ENCODE assay signal across 22 cellular contexts in the genomic region with DNA sequence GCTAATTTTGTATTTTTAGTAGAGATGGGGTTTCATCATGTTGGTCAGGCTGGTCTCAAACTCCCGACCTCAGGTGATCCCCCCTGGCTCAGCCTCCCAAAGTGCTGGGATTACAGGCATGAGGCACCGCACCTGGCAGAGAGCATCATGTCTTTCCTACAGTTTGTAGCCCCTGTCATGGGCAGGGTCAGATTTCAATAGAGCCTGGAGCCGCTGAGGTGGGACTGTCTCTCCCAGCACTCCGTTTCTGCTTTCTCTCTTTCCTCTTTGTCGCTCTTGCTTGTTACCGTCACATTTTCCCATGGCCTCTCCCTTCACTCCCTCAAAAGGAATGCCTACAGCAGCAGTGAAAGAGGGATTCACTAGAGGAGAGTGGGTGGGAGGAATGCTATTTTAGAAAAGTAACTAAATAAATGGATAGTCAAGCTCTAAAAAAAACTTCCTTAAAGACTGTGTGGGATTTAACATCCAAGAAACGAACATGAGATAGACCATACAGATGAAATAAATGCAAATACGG.
"Had no signal": no experiment of that assay in that cellular context is flagged by ENCODE, and none has a peak within 500 bp of the region (broad histone marks: within the 10 kb centered on the region; RNA-seq: fewer than 3 reads in every experiment).

No MANE protein-coding gene starts in this region.

- H3K27ac ChIP-seq: esophagus squamous epithelium, gastrocnemius medialis, parathyroid adenoma, right lobe of liver, vagina had no signal

- H3K79me2 ChIP-seq: parathyroid adenoma had no signal

- H3K36me3 ChIP-seq: esophagus squamous epithelium, gastrocnemius medialis, right lobe of liver, vagina had no signal

- H3K27ac Mint-ChIP-seq: activated CD4-positive, alpha-beta memory T cell treated with anti-CD3 and anti-CD28 coated beads for 36 hours; activated naive CD8-positive, alpha-beta T cell treated with anti-CD3 and anti-CD28 coated beads for 36 hours; dendritic cell treated with granulocyte-macrophage colony-stimulating factor and Interleukin-4, amounts not matched to agents 40 ng/mL and 50 ng/mL, for 4 days; naive thymus-derived CD8-positive, alpha-beta T cell; stimulated activated memory B cell treated with anti-CD40 and anti-IgM and Interleukin-4, amounts not matched to agents 10 μg/mL and 1 μg/mL and 100 μg/mL, for 72 hours; T-helper 1 cell treated with Interleukin-12 subunit alpha and Interleukin-12 subunit beta and Interleukin-4 antibody, amounts not matched to agents 30 μg/mL and 1 μg/mL, for 36 hours had no signal

- H3K9me3 Mint-ChIP-seq: activated CD4-positive, alpha-beta memory T cell treated with anti-CD3 and anti-CD28 coated beads for 36 hours; activated naive CD8-positive, alpha-beta T cell treated with anti-CD3 and anti-CD28 coated beads for 36 hours; dendritic cell treated with granulocyte-macrophage colony-stimulating factor and Interleukin-4, amounts not matched to agents 40 ng/mL and 50 ng/mL, for 4 days; stimulated activated memory B cell treated with anti-CD40 and anti-IgM and Interleukin-4, amounts not matched to agents 10 μg/mL and 1 μg/mL and 100 μg/mL, for 72 hours; T-helper 1 cell treated with Interleukin-12 subunit alpha and Interleukin-12 subunit beta and Interleukin-4 antibody, amounts not matched to agents 30 μg/mL and 1 μg/mL, for 36 hours had no signal

- H3K9me3 ChIP-seq: esophagus squamous epithelium, gastrocnemius medialis, right lobe of liver, vagina had no signal

- H3K27me3 Mint-ChIP-seq: stimulated activated memory B cell treated with anti-CD40 and anti-IgM and Interleukin-4, amounts not matched to agents 10 μg/mL and 1 μg/mL and 100 μg/mL, for 72 hours had no signal

- ATAC-seq: gastrocnemius medialis; naive thymus-derived CD8-positive, alpha-beta T cell; right lobe of liver; stimulated activated memory B cell treated with anti-CD40 and anti-IgM and Interleukin-4, amounts not matched to agents 10 μg/mL and 1 μg/mL and 100 μg/mL, for 72 hours had no signal

- H3K4me1 ChIP-seq: parathyroid adenoma, right lobe of liver had no signal

- H3K4me3 ChIP-seq: esophagus squamous epithelium, gastrocnemius medialis, right lobe of liver, vagina had no signal

- H3K9ac ChIP-seq: parathyroid adenoma had no signal

- H3K27me3 ChIP-seq: gastrocnemius medialis, right lobe of liver, vagina had no signal

- H3K4me1 Mint-ChIP-seq: activated naive CD8-positive, alpha-beta T cell treated with anti-CD3 and anti-CD28 coated beads for 36 hours; naive thymus-derived CD8-positive, alpha-beta T cell; stimulated activated memory B cell treated with anti-CD40 and anti-IgM and Interleukin-4, amounts not matched to agents 10 μg/mL and 1 μg/mL and 100 μg/mL, for 72 hours had no signal

- H3K4me3 Mint-ChIP-seq: activated CD4-positive, alpha-beta memory T cell treated with anti-CD3 and anti-CD28 coated beads for 36 hours; activated naive CD8-positive, alpha-beta T cell treated with anti-CD3 and anti-CD28 coated beads for 36 hours; dendritic cell treated with granulocyte-macrophage colony-stimulating factor and Interleukin-4, amounts not matched to agents 40 ng/mL and 50 ng/mL, for 4 days; naive thymus-derived CD8-positive, alpha-beta T cell; stimulated activated memory B cell treated with anti-CD40 and anti-IgM and Interleukin-4, amounts not matched to agents 10 μg/mL and 1 μg/mL and 100 μg/mL, for 72 hours; T-helper 1 cell treated with Interleukin-12 subunit alpha and Interleukin-12 subunit beta and Interleukin-4 antibody, amounts not matched to agents 30 μg/mL and 1 μg/mL, for 36 hours had no signal

- H3K36me3 Mint-ChIP-seq: activated CD4-positive, alpha-beta memory T cell treated with anti-CD3 and anti-CD28 coated beads for 36 hours; activated naive CD8-positive, alpha-beta T cell treated with anti-CD3 and anti-CD28 coated beads for 36 hours; naive thymus-derived CD8-positive, alpha-beta T cell; stimulated activated memory B cell treated with anti-CD40 and anti-IgM and Interleukin-4, amounts not matched to agents 10 μg/mL and 1 μg/mL and 100 μg/mL, for 72 hours had no signal

- DNase-seq: activated CD4-positive, alpha-beta memory T cell treated with anti-CD3 and anti-CD28 coated beads for 36 hours; activated CD4-positive, alpha-beta T cell treated with anti-CD3 and anti-CD28 coated beads for 4 hours; activated CD4-positive, CD25-positive, alpha-beta regulatory T cell; activated naive CD4-positive, alpha-beta T cell treated with Interleukin-2 at 50 U/mL for 16 hours; activated naive CD8-positive, alpha-beta T cell treated with anti-CD3 and anti-CD28 coated beads for 36 hours; activated T-cell treated with anti-CD3 and anti-CD28 coated beads, Interleukin-2, amount 50 U/mL, for 48 hours; effector CD8-positive, alpha-beta T cell; esophagus squamous epithelium; gastrocnemius medialis; hypothalamus; naive thymus-derived CD8-positive, alpha-beta T cell; nucleus accumbens; right lobe of liver; small intestine; stimulated activated CD4-positive, alpha-beta T cell treated with anti-CD3 and anti-CD28 coated beads, Interleukin-15, amount 100 ng/mL, for 24 hours; T1000; trophoblast cell had no signal

- H2AFZ ChIP-seq: parathyroid adenoma had no signal
